Comparison of ENCODE assay signal across 2 cellular contexts in genomic region chr3:48001991-48002390, GRCh38.
TF ChIP-seq lines count a peak whose summit lies in the region.

No MANE protein-coding gene starts in this region.

TF ChIP-seq in HEK293, 187 proteins besides CTCF, POLR2A, EP300 and RAD21:
- TF ChIP-seq, protein P1, sequence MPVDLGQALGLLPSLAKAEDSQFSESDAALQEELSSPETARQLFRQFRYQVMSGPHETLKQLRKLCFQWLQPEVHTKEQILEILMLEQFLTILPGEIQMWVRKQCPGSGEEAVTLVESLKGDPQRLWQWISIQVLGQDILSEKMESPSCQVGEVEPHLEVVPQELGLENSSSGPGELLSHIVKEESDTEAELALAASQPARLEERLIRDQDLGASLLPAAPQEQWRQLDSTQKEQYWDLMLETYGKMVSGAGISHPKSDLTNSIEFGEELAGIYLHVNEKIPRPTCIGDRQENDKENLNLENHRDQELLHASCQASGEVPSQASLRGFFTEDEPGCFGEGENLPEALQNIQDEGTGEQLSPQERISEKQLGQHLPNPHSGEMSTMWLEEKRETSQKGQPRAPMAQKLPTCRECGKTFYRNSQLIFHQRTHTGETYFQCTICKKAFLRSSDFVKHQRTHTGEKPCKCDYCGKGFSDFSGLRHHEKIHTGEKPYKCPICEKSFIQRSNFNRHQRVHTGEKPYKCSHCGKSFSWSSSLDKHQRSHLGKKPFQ (tag by site-specific recombination; IDR thresholded peaks at IDR 0.05): 0 out of 2 replicates have a peak, but pooled peaks have one; percentile 49
- no peak for TF ChIP-seq ZIC2 (tag by site-specific recombination; IDR thresholded peaks at IDR 0.05)
TF ChIP-seq in HEK293: peak in this region for 1.

TF ChIP-seq in K562, 482 proteins besides CTCF, POLR2A, EP300 and RAD21:
- peak; percentile 83 for TF ChIP-seq ATF3 (IDR thresholded peaks at IDR 0.05)
- no peak for TF ChIP-seq ATF3 (CRISPR knock-in tag; conservative IDR thresholded peaks at IDR 0.05)
- TF ChIP-seq CEBPB (tag; IDR thresholded peaks at IDR 0.05): peak; percentile 52; the same call in 1 of the 2 replicates
- TF ChIP-seq, protein P2, sequence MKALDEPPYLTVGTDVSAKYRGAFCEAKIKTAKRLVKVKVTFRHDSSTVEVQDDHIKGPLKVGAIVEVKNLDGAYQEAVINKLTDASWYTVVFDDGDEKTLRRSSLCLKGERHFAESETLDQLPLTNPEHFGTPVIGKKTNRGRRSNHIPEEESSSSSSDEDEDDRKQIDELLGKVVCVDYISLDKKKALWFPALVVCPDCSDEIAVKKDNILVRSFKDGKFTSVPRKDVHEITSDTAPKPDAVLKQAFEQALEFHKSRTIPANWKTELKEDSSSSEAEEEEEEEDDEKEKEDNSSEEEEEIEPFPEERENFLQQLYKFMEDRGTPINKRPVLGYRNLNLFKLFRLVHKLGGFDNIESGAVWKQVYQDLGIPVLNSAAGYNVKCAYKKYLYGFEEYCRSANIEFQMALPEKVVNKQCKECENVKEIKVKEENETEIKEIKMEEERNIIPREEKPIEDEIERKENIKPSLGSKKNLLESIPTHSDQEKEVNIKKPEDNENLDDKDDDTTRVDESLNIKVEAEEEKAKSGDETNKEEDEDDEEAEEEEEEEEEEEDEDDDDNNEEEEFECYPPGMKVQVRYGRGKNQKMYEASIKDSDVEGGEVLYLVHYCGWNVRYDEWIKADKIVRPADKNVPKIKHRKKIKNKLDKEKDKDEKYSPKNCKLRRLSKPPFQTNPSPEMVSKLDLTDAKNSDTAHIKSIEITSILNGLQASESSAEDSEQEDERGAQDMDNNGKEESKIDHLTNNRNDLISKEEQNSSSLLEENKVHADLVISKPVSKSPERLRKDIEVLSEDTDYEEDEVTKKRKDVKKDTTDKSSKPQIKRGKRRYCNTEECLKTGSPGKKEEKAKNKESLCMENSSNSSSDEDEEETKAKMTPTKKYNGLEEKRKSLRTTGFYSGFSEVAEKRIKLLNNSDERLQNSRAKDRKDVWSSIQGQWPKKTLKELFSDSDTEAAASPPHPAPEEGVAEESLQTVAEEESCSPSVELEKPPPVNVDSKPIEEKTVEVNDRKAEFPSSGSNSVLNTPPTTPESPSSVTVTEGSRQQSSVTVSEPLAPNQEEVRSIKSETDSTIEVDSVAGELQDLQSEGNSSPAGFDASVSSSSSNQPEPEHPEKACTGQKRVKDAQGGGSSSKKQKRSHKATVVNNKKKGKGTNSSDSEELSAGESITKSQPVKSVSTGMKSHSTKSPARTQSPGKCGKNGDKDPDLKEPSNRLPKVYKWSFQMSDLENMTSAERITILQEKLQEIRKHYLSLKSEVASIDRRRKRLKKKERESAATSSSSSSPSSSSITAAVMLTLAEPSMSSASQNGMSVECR (CRISPR knock-in tag; IDR thresholded peaks at IDR 0.05): no peak
- no peak for TF ChIP-seq ZKSCAN8 (CRISPR knock-in tag; IDR thresholded peaks at IDR 0.05)
- TF ChIP-seq CEBPG (CRISPR knock-in tag; IDR thresholded peaks at IDR 0.05): peak; percentile 53; the same call in 1 of the 2 replicates
- TF ChIP-seq CEBPG (tag; conservative IDR thresholded peaks at IDR 0.05 in 1 of 2, IDR thresholded peaks at IDR 0.05 in 1 of 2): peak; percentile 44 to 50
- no peak for TF ChIP-seq MTA3 (IDR thresholded peaks at IDR 0.05; ENCODE audit: borderline replicate concordance)
- no peak for TF ChIP-seq HDAC1 (IDR thresholded peaks at IDR 0.05)
- TF ChIP-seq SMAD4 (CRISPR knock-in tag; conservative IDR thresholded peaks at IDR 0.05): 0 out of 2 replicates have a peak, but pooled peaks have one; percentile 28
- no peak for TF ChIP-seq ZFPM2 (CRISPR knock-in tag; IDR thresholded peaks at IDR 0.05)
- 0 out of 2 replicates have a peak, but pooled peaks have one; percentile 5 for TF ChIP-seq CBFA2T3 (IDR thresholded peaks at IDR 0.05)
- TF ChIP-seq ZNF384 (IDR thresholded peaks at IDR 0.05; ENCODE audit: low read depth, low read length): peak; percentile 73; the same call in 1 of the 2 replicates
